ENCODE assay signal across 22 cellular contexts in the genomic region with DNA sequence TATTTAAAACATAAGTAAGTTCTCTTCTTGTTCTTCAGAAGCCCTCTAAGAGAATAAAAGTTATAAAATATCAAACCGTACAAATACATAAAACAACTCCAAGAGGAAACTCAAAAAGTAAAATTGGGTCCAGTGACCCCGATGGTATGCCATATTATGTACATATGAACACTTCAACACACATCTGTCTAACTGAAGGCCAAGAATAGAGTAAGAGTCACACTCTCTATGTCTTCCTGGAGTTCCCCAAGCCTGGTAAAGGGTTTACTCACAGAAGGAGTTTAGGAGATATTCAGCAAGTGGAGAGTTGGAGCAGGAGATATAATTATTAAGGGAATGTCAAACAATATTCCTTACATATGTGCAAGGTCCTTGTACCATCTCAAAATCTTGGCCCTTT.
"Had no signal": no experiment of that assay in that cellular context is flagged by ENCODE, and none has a peak within 500 bp of the region (broad histone marks: within the 10 kb centered on the region; RNA-seq: fewer than 3 reads in every experiment).

No MANE protein-coding gene starts in this region.

- H3K9me3 ChIP-seq: left lung, lower lobe of right lung, mucosa of descending colon, ovary, right atrium auricular region, right lobe of liver, tibial nerve, uterus had no signal

- H3K4me2 ChIP-seq: smooth muscle cell had no signal

- ATAC-seq: left colon; left lung; lower lobe of right lung; mucosa of descending colon; naive thymus-derived CD4-positive, alpha-beta T cell; natural killer cell treated with Interleukin-12 subunit alpha and Interleukin-12 subunit beta and Interleukin-15 and Interleukin-18, amount 100 ng/mL, for 72 hours; right lobe of liver; stimulated activated memory B cell treated with anti-CD40 and anti-IgM and Interleukin-4, amounts not matched to agents 10 μg/mL and 1 μg/mL and 100 μg/mL, for 72 hours; stimulated activated naive CD8-positive, alpha-beta T cell treated with anti-CD3 and anti-CD28 coated beads, Interleukin-15, amount 100 ng/mL, for 72 hours had no signal

- DNase-seq: kidney glomerular epithelial cell; left colon; left lung; lower lobe of right lung; midbrain; mucosa of descending colon; naive thymus-derived CD4-positive, alpha-beta T cell; ovary; right lobe of liver; stimulated activated CD4-positive, alpha-beta T cell treated with anti-CD3 and anti-CD28 coated beads, Interleukin-1b, Interleukin-23, amount 100 ng/mL, for 48 hours; stimulated activated CD4-positive, alpha-beta T cell treated with anti-CD3 and anti-CD28 coated beads, Interleukin-2, amount 100 ng/mL, for 48 hours; stimulated activated CD4-positive, alpha-beta T cell treated with anti-CD3 and anti-CD28 coated beads, Interleukin-4, amount 100 ng/mL, for 4 hours; stimulated activated CD8-positive, alpha-beta memory T cell treated with anti-CD3 and anti-CD28 coated beads, Interleukin-4, amount 100 ng/mL, for 48 hours; stimulated activated naive CD4-positive, alpha-beta T cell treated with Interleukin-2 at 50 U/mL for 16 hours; stimulated activated naive CD8-positive, alpha-beta T cell treated with anti-CD3 and anti-CD28 coated beads, Interleukin-15, amount 100 ng/mL, for 72 hours; substantia nigra; uterus had no signal

- H3K4me1 ChIP-seq: lower lobe of right lung, right atrium auricular region, right lobe of liver, tibial nerve, uterus had no signal

- H3K27ac ChIP-seq: left lung, lower lobe of right lung, ovary, right atrium auricular region, right lobe of liver, tibial nerve, uterus had no signal

- H3K27me3 ChIP-seq: left lung, ovary, right atrium auricular region, right lobe of liver, tibial nerve, uterus had no signal

- H3K4me3 ChIP-seq: left lung, lower lobe of right lung, mucosa of descending colon, ovary, right atrium auricular region, right lobe of liver, smooth muscle cell, tibial nerve, uterus had no signal

- H3K36me3 ChIP-seq: left lung, lower lobe of right lung, ovary, right atrium auricular region, right lobe of liver, tibial nerve, uterus had no signal
